ENCODE assay signal across 1 cellular context in genomic region chr10:51588984-51589383, GRCh38.
TF ChIP-seq lines count a peak whose summit lies in the region.

No MANE protein-coding gene starts in this region.

TF ChIP-seq in GM23338, 12 proteins besides CTCF, POLR2A, EP300 and RAD21 (continued from another document):
- TF ChIP-seq ZNF462 (CRISPR knock-in tag; IDR thresholded peaks at IDR 0.05) (no peak), ZNF331 (CRISPR knock-in tag; IDR thresholded peaks at IDR 0.05; ENCODE audit: low read depth) (no peak), REST (IDR thresholded peaks at IDR 0.05; ENCODE audit: unreplicated experiment) (no peak), CREB1 (CRISPR knock-in tag; IDR thresholded peaks at IDR 0.05; ENCODE audit: low read depth) (no peak), ZNF114 (CRISPR knock-in tag; IDR thresholded peaks at IDR 0.05) (no peak), JUNB (IDR thresholded peaks at IDR 0.05; ENCODE audit: unreplicated experiment) (no peak), POLR2AphosphoS5 (IDR thresholded peaks at IDR 0.05; ENCODE audit: low read depth) (no peak), EZH2 (IDR thresholded peaks at IDR 0.05; ENCODE audit: low read depth, unreplicated experiment) (no peak), EZH2phosphoT487 (IDR thresholded peaks at IDR 0.05; ENCODE audit: unreplicated experiment) (no peak)
- TF ChIP-seq, protein P1, sequence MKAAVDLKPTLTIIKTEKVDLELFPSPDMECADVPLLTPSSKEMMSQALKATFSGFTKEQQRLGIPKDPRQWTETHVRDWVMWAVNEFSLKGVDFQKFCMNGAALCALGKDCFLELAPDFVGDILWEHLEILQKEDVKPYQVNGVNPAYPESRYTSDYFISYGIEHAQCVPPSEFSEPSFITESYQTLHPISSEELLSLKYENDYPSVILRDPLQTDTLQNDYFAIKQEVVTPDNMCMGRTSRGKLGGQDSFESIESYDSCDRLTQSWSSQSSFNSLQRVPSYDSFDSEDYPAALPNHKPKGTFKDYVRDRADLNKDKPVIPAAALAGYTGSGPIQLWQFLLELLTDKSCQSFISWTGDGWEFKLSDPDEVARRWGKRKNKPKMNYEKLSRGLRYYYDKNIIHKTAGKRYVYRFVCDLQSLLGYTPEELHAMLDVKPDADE (IDR thresholded peaks at IDR 0.05) = no peak
